In the genomic region with DNA sequence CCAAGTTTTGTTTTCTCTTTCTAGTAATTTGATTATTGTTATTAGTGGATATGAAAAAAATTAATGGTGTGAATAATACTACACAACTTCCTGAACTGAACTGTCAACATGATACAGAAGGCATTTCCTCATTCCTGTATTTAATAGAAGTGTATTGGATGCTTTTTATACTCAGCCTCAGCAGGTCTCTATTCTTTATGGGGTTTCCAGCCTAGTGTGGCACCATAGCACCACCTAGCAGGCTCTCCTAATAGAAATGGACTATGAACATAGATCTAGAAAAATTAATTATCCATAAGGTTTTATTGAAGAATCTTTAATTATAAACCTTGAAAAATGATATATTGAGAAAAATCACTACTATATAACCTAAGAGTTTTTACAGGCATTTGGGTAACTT, we compare ENCODE assay signal across 10 cellular contexts. TPM values are rescaled to one million over a fixed set of nuclear protein-coding genes. Genes with fewer than 3 reads are reported as not detected.
DNase-seq lines count a peak whose midpoint lies in the region; ATAC-seq and TF ChIP-seq lines count a peak whose summit lies in the region.
"Had no signal": no experiment of that assay in that cellular context is flagged by ENCODE, and none has a peak within 500 bp of the region (broad histone marks: within the 10 kb centered on the region; RNA-seq: fewer than 3 reads in every experiment).

No MANE protein-coding gene starts in this region.

- no peaks in the 10 kb centered on the region for H3K27me3 ChIP-seq in neural cell (ENCODE audit: insufficient read depth, low read depth, low read length)

- CTCF ChIA-PET in activated CD8-positive, alpha-beta memory T cell treated with anti-CD3 and anti-CD28 coated beads, Interleukin-2, amount 10 ng/mL, durations not matched to agents 7 days and 5 days (lab: Charles Lee) = no interaction called here

- H3K9me3 ChIP-seq in neural cell (ENCODE audit: low read length) = no peaks in the 10 kb centered on the region

- H3K27ac ChIP-seq in neural cell (ENCODE audit: low read length) = no peak overlapping the region
- H3K27ac ChIP-seq: skin epidermis had no signal

- H3K9ac ChIP-seq in neural cell (ENCODE audit: low read length) = no peak overlapping the region

- DNase-seq in G401 (ENCODE audit: low spot score) (peak; percentile 17), NCI-H460 (ENCODE audit: extremely low read depth, low read depth) (peak; percentile 13), dermis blood vessel endothelial cell (peak; percentile 54), posterior vena cava (ENCODE audit: low spot score) (no peak), DMS153 treated with DMSO at 0.1 percent for 48 hours (lab: John Stamatoyannopoulos, UW; ENCODE audit: unreplicated experiment) (no peak)
- DNase-seq in activated CD8-positive, alpha-beta memory T cell treated with anti-CD3 and anti-CD28 coated beads, Interleukin-2, amount 10 ng/mL, durations not matched to agents 7 days and 5 days = no peak
- DNase-seq: activated CD4-positive, alpha-beta T cell treated with anti-CD3 and anti-CD28 coated beads, Interleukin-2, amount 10 ng/mL, durations not matched to agents 24 days and 14 days had no signal

- TF ChIP-seq RAD21 in neural cell (conservative IDR thresholded peaks at IDR 0.05) = peak; percentile 78

- H3K4me2 ChIP-seq in neural cell (ENCODE audit: low read length) = no peak overlapping the region

- H3K36me3 ChIP-seq in neural cell (ENCODE audit: insufficient read depth, low read length) = no peaks in the 10 kb centered on the region

- no peak for ATAC-seq in HG03565 (IDR thresholded peaks at IDR 0.05; ENCODE audit: unreplicated experiment)
- no peak for ATAC-seq in activated CD8-positive, alpha-beta memory T cell treated with anti-CD3 and anti-CD28 coated beads, Interleukin-2, amount 10 ng/mL, durations not matched to agents 7 days and 5 days

- no peaks in the 10 kb centered on the region for H3F3A ChIP-seq in neural cell (ENCODE audit: insufficient read depth, low read length, poor library complexity, severe bottlenecking)

- no peaks in the 10 kb centered on the region for H3K27me3 Mint-ChIP-seq in activated CD8-positive, alpha-beta memory T cell treated with anti-CD3 and anti-CD28 coated beads, Interleukin-2, amount 10 ng/mL, durations not matched to agents 7 days and 5 days
- H3K27me3 Mint-ChIP-seq: activated CD4-positive, alpha-beta T cell treated with anti-CD3 and anti-CD28 coated beads, Interleukin-2, amount 10 ng/mL, durations not matched to agents 24 days and 14 days had no signal

- no peaks in the 10 kb centered on the region for H3K79me2 ChIP-seq in neural cell (replicated peaks; ENCODE audit: insufficient read depth, low read length)

- intact Hi-C loops in posterior vena cava (cut with DNase I) = no loop called here

- no peaks in the 10 kb centered on the region for H3K9me2 ChIP-seq in neural cell (ENCODE audit: insufficient read depth, low read length)

- H2AFZ ChIP-seq in neural cell (ENCODE audit: low read depth, low read length) = no peak overlapping the region

- H3K4me1 Mint-ChIP-seq in activated CD8-positive, alpha-beta memory T cell treated with anti-CD3 and anti-CD28 coated beads, Interleukin-2, amount 10 ng/mL, durations not matched to agents 7 days and 5 days = no peaks in the 10 kb centered on the region
- H3K4me1 Mint-ChIP-seq: activated CD4-positive, alpha-beta T cell treated with anti-CD3 and anti-CD28 coated beads, Interleukin-2, amount 10 ng/mL, durations not matched to agents 24 days and 14 days had no signal

- no peak overlapping the region for H3K4me3 Mint-ChIP-seq in activated CD8-positive, alpha-beta memory T cell treated with anti-CD3 and anti-CD28 coated beads, Interleukin-2, amount 10 ng/mL, durations not matched to agents 7 days and 5 days
- H3K4me3 Mint-ChIP-seq: activated CD4-positive, alpha-beta T cell treated with anti-CD3 and anti-CD28 coated beads, Interleukin-2, amount 10 ng/mL, durations not matched to agents 24 days and 14 days had no signal

- in situ Hi-C loops in G401 (cut with HindIII; ENCODE audit: low sequenced_read_pairs) = no loop called here

- no peaks in the 10 kb centered on the region for H4K20me1 ChIP-seq in neural cell (ENCODE audit: insufficient read depth)

- peak; percentile 71 for TF ChIP-seq CTCF in neural cell (IDR thresholded peaks at IDR 0.05; ENCODE audit: poor library complexity, severe bottlenecking)

- no peak overlapping the region for H3K4me3 ChIP-seq in neural cell (ENCODE audit: low read length)
- H3K4me3 ChIP-seq: skin epidermis had no signal

- TF ChIP-seq EP300 in neural cell (conservative IDR thresholded peaks at IDR 0.05; ENCODE audit: poor library complexity, severe bottlenecking) = no peak

- H3K36me3 Mint-ChIP-seq in activated CD8-positive, alpha-beta memory T cell treated with anti-CD3 and anti-CD28 coated beads, Interleukin-2, amount 10 ng/mL, durations not matched to agents 7 days and 5 days = no peaks in the 10 kb centered on the region

- no peaks in the 10 kb centered on the region for H3K9me3 Mint-ChIP-seq in activated CD8-positive, alpha-beta memory T cell treated with anti-CD3 and anti-CD28 coated beads, Interleukin-2, amount 10 ng/mL, durations not matched to agents 7 days and 5 days (ENCODE audit: low read depth)
- H3K9me3 Mint-ChIP-seq: activated CD4-positive, alpha-beta T cell treated with anti-CD3 and anti-CD28 coated beads, Interleukin-2, amount 10 ng/mL, durations not matched to agents 24 days and 14 days had no signal

- no peak overlapping the region for H3K27ac Mint-ChIP-seq in activated CD8-positive, alpha-beta memory T cell treated with anti-CD3 and anti-CD28 coated beads, Interleukin-2, amount 10 ng/mL, durations not matched to agents 7 days and 5 days
- H3K27ac Mint-ChIP-seq: activated CD4-positive, alpha-beta T cell treated with anti-CD3 and anti-CD28 coated beads, Interleukin-2, amount 10 ng/mL, durations not matched to agents 24 days and 14 days had no signal

TF ChIP-seq in neural cell, 6 proteins besides CTCF, POLR2A, EP300 and RAD21:
- TF ChIP-seq SMC3 (conservative IDR thresholded peaks at IDR 0.05; ENCODE audit: poor library complexity) = peak; percentile 73
- TF ChIP-seq, protein P1, sequence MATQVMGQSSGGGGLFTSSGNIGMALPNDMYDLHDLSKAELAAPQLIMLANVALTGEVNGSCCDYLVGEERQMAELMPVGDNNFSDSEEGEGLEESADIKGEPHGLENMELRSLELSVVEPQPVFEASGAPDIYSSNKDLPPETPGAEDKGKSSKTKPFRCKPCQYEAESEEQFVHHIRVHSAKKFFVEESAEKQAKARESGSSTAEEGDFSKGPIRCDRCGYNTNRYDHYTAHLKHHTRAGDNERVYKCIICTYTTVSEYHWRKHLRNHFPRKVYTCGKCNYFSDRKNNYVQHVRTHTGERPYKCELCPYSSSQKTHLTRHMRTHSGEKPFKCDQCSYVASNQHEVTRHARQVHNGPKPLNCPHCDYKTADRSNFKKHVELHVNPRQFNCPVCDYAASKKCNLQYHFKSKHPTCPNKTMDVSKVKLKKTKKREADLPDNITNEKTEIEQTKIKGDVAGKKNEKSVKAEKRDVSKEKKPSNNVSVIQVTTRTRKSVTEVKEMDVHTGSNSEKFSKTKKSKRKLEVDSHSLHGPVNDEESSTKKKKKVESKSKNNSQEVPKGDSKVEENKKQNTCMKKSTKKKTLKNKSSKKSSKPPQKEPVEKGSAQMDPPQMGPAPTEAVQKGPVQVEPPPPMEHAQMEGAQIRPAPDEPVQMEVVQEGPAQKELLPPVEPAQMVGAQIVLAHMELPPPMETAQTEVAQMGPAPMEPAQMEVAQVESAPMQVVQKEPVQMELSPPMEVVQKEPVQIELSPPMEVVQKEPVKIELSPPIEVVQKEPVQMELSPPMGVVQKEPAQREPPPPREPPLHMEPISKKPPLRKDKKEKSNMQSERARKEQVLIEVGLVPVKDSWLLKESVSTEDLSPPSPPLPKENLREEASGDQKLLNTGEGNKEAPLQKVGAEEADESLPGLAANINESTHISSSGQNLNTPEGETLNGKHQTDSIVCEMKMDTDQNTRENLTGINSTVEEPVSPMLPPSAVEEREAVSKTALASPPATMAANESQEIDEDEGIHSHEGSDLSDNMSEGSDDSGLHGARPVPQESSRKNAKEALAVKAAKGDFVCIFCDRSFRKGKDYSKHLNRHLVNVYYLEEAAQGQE (IDR thresholded peaks at IDR 0.05; ENCODE audit: borderline replicate concordance) = no peak

RNA-seq across cellular contexts. Expression of gene GLRB, which starts 52.4 kb away (rescaled TPM):
- total RNA-seq in G401 (2014; rRNA removed; shearing (Covaris generic)) = 5.1 and 8.5 TPM in 2 replicates
- total RNA-seq in NCI-H460 (2014; rRNA removed; shearing (Covaris generic)) = 14.7 and 15.8 TPM in 2 replicates
- 3.9 and 13.5 TPM in 2 replicates for polyA plus RNA-seq in NCI-H460 (2014; cell fraction: nucleus; rRNA removed)
- total RNA-seq in dermis blood vessel endothelial cell (17.5 and 25.0 TPM in 2 replicates), posterior vena cava (1 to 10 TPM; 3.9 to 4.1 TPM)
- 24.9 and 25.1 TPM in 2 replicates for polyA plus RNA-seq in neural cell
- polyA minus RNA-seq in neural cell = 32.4 and 33.5 TPM in 2 replicates
- total RNA-seq in activated CD8-positive, alpha-beta memory T cell treated with anti-CD3 and anti-CD28 coated beads, Interleukin-2, amount 10 ng/mL, durations not matched to agents 7 days and 5 days = not detected
- total RNA-seq: activated CD4-positive, alpha-beta T cell treated with anti-CD3 and anti-CD28 coated beads, Interleukin-2, amount 10 ng/mL, durations not matched to agents 24 days and 14 days had no signal

Comparison
In these comparisons a context has a peak if more than half of its experiments do, and no peak if none do; other contexts are left out.
1. DNase-seq: peak in G401 (single experiment), NCI-H460 (single experiment) and dermis blood vessel endothelial cell (single experiment); none in posterior vena cava (single experiment), DMS153 treated with DMSO at 0.1 percent for 48 hours (single experiment) and activated CD8-positive, alpha-beta memory T cell treated with anti-CD3 and anti-CD28 coated beads, Interleukin-2, amount 10 ng/mL, durations not matched to agents 7 days and 5 days (single experiment).